ENCODE assay signal across 8 cellular contexts in the genomic region with DNA sequence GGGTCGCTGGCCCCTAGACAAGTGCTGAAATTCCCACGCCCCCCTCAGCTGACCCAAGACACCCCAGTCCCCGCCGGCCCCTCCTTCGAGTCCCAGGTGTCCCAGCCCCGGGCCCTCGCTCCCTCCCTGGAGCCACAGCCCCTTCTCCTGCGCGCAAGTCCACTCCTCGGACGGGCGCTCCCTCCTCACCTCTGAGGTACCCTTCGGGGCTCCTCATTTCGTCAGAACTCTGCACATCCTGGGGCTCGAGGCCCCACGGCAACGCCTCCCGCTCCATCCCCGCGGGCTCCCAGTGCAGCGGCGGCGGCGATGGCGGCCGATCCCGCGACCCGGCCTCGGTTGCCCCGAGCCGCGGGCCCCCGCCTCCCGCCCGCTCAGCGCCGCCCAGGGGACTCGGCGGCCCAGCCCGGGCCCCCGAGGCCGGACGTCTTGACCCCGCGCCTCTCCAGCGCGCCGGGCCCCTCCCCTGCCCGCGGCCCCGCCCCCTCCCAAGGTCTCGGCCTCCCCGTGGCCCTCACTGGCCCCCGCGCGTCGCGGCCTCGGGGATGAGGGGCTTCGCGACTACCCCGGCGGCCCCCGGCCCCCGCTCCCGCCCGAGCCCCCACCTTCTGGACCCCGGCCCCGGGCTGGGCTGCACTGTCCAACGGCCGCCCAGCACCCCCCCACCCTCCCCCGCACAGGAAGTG. TPM values are rescaled to one million over a fixed set of nuclear protein-coding genes. Genes with fewer than 3 reads are reported as not detected.
DNase-seq lines count a peak whose midpoint lies in the region; ATAC-seq and TF ChIP-seq lines count a peak whose summit lies in the region.

A gene (minus strand): TSS at position 430 of the 686 bp plus-strand sequence. CDS start 153 bp downstream, at position 277.

- intact Hi-C loops in Calu3 (cut with micrococcal nuclease; ENCODE audit: unreplicated experiment): loop anchor here (5.0 kb wide), 1 partner anchor 79 kb away; a partner anchor contains a TSS

- DNase-seq in Calu3 (peak; percentile 64), HuH-7.5 (ENCODE audit: low spot score) (peak; percentile 67), epithelial cell of proximal tubule (ENCODE audit: low read depth) (no peak), upper lobe of left lung (peak in 1 of 2 donors; percentile 52), RPMI8226 (no peak)
- no peak for DNase-seq in activated CD4-positive, alpha-beta memory T cell treated with anti-CD3 and anti-CD28 coated beads, Interleukin-2, amount 10 ng/mL, durations not matched to agents 7 days and 5 days

- H3K27ac Mint-ChIP-seq in Calu3 (ENCODE audit: unreplicated experiment): peak within 1 kb of the TSS; percentile 76
- peak within 1 kb of the TSS; percentile 67 for H3K27ac Mint-ChIP-seq in activated CD4-positive, alpha-beta memory T cell treated with anti-CD3 and anti-CD28 coated beads, Interleukin-2, amount 10 ng/mL, durations not matched to agents 7 days and 5 days

- POLR2A ChIA-PET in activated CD4-positive, alpha-beta memory T cell treated with anti-CD3 and anti-CD28 coated beads, Interleukin-2, amount 10 ng/mL, durations not matched to agents 7 days and 5 days (lab: Charles Lee): interaction anchor here (0.8 to 3.9 kb wide), 12 partner anchors 8 to 109 kb away, joined by 3 to 15 read pairs (median 4); a partner anchor contains a TSS

- CTCF ChIA-PET in Calu3 (lab: Charles Lee): interaction anchor here (0.6 to 1.2 kb wide), 7 partner anchors 9 to 117 kb away, joined by 3 to 14 read pairs (median 3); a partner anchor contains a TSS
- CTCF ChIA-PET in activated CD4-positive, alpha-beta memory T cell treated with anti-CD3 and anti-CD28 coated beads, Interleukin-2, amount 10 ng/mL, durations not matched to agents 7 days and 5 days (lab: Charles Lee): interaction anchor here (0.9 to 1.2 kb wide), 4 partner anchors 9 to 103 kb away, joined by 3 to 8 read pairs (median 5); a partner anchor contains a TSS

- H3K9me3 Mint-ChIP-seq in Calu3 (ENCODE audit: low read depth, unreplicated experiment): no peaks in the 10 kb centered on the region
- no peaks in the 10 kb centered on the region for H3K9me3 Mint-ChIP-seq in activated CD4-positive, alpha-beta memory T cell treated with anti-CD3 and anti-CD28 coated beads, Interleukin-2, amount 10 ng/mL, durations not matched to agents 7 days and 5 days

- H3K4me3 Mint-ChIP-seq in Calu3 (ENCODE audit: low read depth, unreplicated experiment): peak within 1 kb of the TSS; percentile 83
- peak within 1 kb of the TSS; percentile 78 for H3K4me3 Mint-ChIP-seq in activated CD4-positive, alpha-beta memory T cell treated with anti-CD3 and anti-CD28 coated beads, Interleukin-2, amount 10 ng/mL, durations not matched to agents 7 days and 5 days

- peaks cover 48% of the 10 kb centered on the region for H3K36me3 Mint-ChIP-seq in Calu3 (ENCODE audit: insufficient read depth, unreplicated experiment)
- H3K36me3 Mint-ChIP-seq in activated CD4-positive, alpha-beta memory T cell treated with anti-CD3 and anti-CD28 coated beads, Interleukin-2, amount 10 ng/mL, durations not matched to agents 7 days and 5 days (ENCODE audit: low read depth): peaks cover 19% of the 10 kb centered on the region

- H3K9ac ChIP-seq in mucosa of rectum (ENCODE audit: low read depth in 1 of 2, low read length in 2 of 2): peak within 1 kb of the TSS; percentile 84 to 96

- WGBS in upper lobe of left lung, 2 donors: 0 to 1% methylated on average over 1 to 18 of the region's 73 CpGs

- H3K27ac ChIP-seq in mucosa of rectum (ENCODE audit: low read depth in 2 of 2, low read length in 2 of 2) (peak within 1 kb of the TSS; percentile 98), upper lobe of left lung (peak within 1 kb of the TSS; percentile 96 to 99 (median 98))

- H3K9me3 ChIP-seq in mucosa of rectum (ENCODE audit: control insufficient read depth in 2 of 2, low read length in 2 of 2) (no peaks in the 10 kb centered on the region), upper lobe of left lung (no peaks in the 10 kb centered on the region)

- H3K4me1 Mint-ChIP-seq in Calu3 (ENCODE audit: low read depth, unreplicated experiment): peaks cover 30% of the 10 kb centered on the region
- peaks cover 39% of the 10 kb centered on the region for H3K4me1 Mint-ChIP-seq in activated CD4-positive, alpha-beta memory T cell treated with anti-CD3 and anti-CD28 coated beads, Interleukin-2, amount 10 ng/mL, durations not matched to agents 7 days and 5 days

- BruUV-seq in Calu3 (replicated peaks; lab: Mats Ljungman, UMichigan): no TSS peak

- peak in 1 of 4 donors; percentile 1 for TF ChIP-seq POLR2A in upper lobe of left lung (IDR thresholded peaks at IDR 0.05)

- H3K27me3 Mint-ChIP-seq in Calu3 (ENCODE audit: unreplicated experiment): no peaks in the 10 kb centered on the region
- H3K27me3 Mint-ChIP-seq in activated CD4-positive, alpha-beta memory T cell treated with anti-CD3 and anti-CD28 coated beads, Interleukin-2, amount 10 ng/mL, durations not matched to agents 7 days and 5 days: no peaks in the 10 kb centered on the region

- peak within 1 kb of the TSS; percentile 84 for H3K4me3 ChIP-seq in epithelial cell of proximal tubule (ENCODE audit: low read depth, low read length)
- peak within 1 kb of the TSS; percentile 80 to 91 for H3K4me3 ChIP-seq in mucosa of rectum (ENCODE audit: low read length in 2 of 2)
- H3K4me3 ChIP-seq in upper lobe of left lung: peak within 1 kb of the TSS; percentile 54 to 93 (median 84)

- ATAC-seq in GM19455 (IDR thresholded peaks at IDR 0.05; ENCODE audit: unreplicated experiment) (peak; percentile 22), upper lobe of left lung (ENCODE audit: low FRiP score in 2 of 2) (peak in 1 of 2 donors; percentile 67)

- TF ChIP-seq CTCF in Calu3 (IDR thresholded peaks at IDR 0.05; ENCODE audit: unreplicated experiment): no peak
- no peak for TF ChIP-seq CTCF in epithelial cell of proximal tubule (conservative IDR thresholded peaks at IDR 0.05; ENCODE audit: low read depth, low read length)
- no peak for TF ChIP-seq CTCF in upper lobe of left lung (IDR thresholded peaks at IDR 0.05)

- H3K36me3 ChIP-seq in mucosa of rectum (ENCODE audit: control insufficient read depth in 2 of 2, insufficient read depth in 2 of 2, low read length in 2 of 2) (peaks cover 5 to 10% of the 10 kb centered on the region in 2 donors), upper lobe of left lung (peaks cover 0 to 22% (median 8%) of the 10 kb centered on the region in 4 donors)

- H3K4me1 ChIP-seq in mucosa of rectum (ENCODE audit: control insufficient read depth in 2 of 2, insufficient read depth in 2 of 2, low read length in 2 of 2) (peaks cover 17 to 28% of the 10 kb centered on the region in 2 donors), upper lobe of left lung (peaks cover 11 to 45% (median 23%) of the 10 kb centered on the region in 4 donors)

- H3K27me3 ChIP-seq in mucosa of rectum (ENCODE audit: control insufficient read depth in 2 of 2, insufficient read depth in 2 of 2, low read length in 2 of 2) (no peaks in the 10 kb centered on the region), upper lobe of left lung (no peaks in the 10 kb centered on the region)

- no peak for TF ChIP-seq EP300 in upper lobe of left lung (IDR thresholded peaks at IDR 0.05)

RNA-seq across cellular contexts. Expression of the gene that starts here (rescaled TPM):
- 40.8 and 42.6 TPM in 2 replicates for total RNA-seq in Calu3 (2022)
- 1 to 10 TPM; 5.9 to 6.0 TPM for total RNA-seq in activated CD4-positive, alpha-beta memory T cell treated with anti-CD3 and anti-CD28 coated beads, Interleukin-2, amount 10 ng/mL, durations not matched to agents 7 days and 5 days
- total RNA-seq in epithelial cell of proximal tubule: 34.8 and 35.2 TPM in 2 replicates
- 10 to 100 TPM; 27.3 to 58.7 (median 34.8) TPM for total RNA-seq in upper lobe of left lung

Comparison
In these comparisons a context has a peak if more than half of its experiments do, and no peak if none do; other contexts are left out.
1. DNase-seq: peak in Calu3 (single experiment) and HuH-7.5 (single experiment); none in activated CD4-positive, alpha-beta memory T cell treated with anti-CD3 and anti-CD28 coated beads, Interleukin-2, amount 10 ng/mL, durations not matched to agents 7 days and 5 days (single experiment), epithelial cell of proximal tubule (single experiment) and RPMI8226 (single experiment).
2. Peak in every context shown above with its lines, with median percentiles within 50 percentile points of each other: H3K4me3 ChIP-seq.